In the genomic region with DNA sequence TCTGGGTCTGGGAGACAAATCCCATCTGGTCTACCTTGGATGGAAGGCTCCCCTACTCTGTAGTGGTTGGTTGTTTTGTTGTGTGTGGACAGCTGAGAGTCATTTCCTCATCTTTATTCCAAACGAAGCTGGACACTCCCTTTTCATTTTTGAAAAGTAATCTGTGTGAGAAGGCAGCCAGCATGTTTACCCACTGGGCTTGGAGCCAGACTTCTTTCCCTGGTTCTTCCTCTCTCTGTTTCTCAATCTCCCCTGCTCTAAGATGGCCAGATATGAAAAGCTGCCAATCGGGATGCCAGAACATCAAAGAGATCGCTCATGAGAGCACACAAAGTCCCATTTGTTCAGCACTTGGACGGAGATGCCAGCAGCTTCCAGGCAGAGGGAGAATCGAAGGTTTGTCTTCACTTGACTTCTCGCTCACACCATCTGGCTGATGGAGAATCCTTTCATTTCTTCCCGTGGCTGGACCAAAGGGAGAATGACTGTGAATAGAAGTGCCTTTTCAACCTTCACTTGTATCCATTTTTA, we compare ENCODE assay signal across 1 cellular context.
TF ChIP-seq lines count a peak whose summit lies in the region.

No MANE protein-coding gene starts in this region.

TF ChIP-seq in HepG2, 621 proteins besides CTCF, POLR2A, EP300 and RAD21 (continued from another document and continues in another):
- TF ChIP-seq KIAA2018 (CRISPR knock-in tag; IDR thresholded peaks at IDR 0.05; ENCODE audit: borderline replicate concordance) (no peak), SRSF1 (optimal IDR thresholded peaks at IDR 0.05; ENCODE audit: low read depth, low read length) (no peak), GRHL1 (CRISPR knock-in tag; conservative IDR thresholded peaks at IDR 0.05) (no peak), ZNF768 (CRISPR knock-in tag; IDR thresholded peaks at IDR 0.05) (no peak), ZNF274 (CRISPR knock-in tag; IDR thresholded peaks at IDR 0.05) (no peak; the same call in 1 of the 2 replicates), HNF4A (CRISPR knock-in tag; IDR thresholded peaks at IDR 0.05) (peak; percentile 87), ZNF329 (CRISPR knock-in tag; IDR thresholded peaks at IDR 0.05; ENCODE audit: low read depth) (no peak), ZNF556 (CRISPR knock-in tag; IDR thresholded peaks at IDR 0.05; ENCODE audit: borderline replicate concordance) (peak; percentile 69; the same call in 1 of the 2 replicates), RAD51 (IDR thresholded peaks at IDR 0.05; ENCODE audit: borderline replicate concordance) (no peak), NR2F6 (IDR thresholded peaks at IDR 0.05) (peak; percentile 50; the same call in 1 of the 2 replicates), NR2F6 (CRISPR knock-in tag; IDR thresholded peaks at IDR 0.05) (peak; percentile 73), RFX1 (IDR thresholded peaks at IDR 0.05) (no peak), ZNF619 (CRISPR knock-in tag; IDR thresholded peaks at IDR 0.05) (no peak), GATAD1 (CRISPR knock-in tag; IDR thresholded peaks at IDR 0.05) (peak; percentile 65), ZNF17 (CRISPR knock-in tag; IDR thresholded peaks at IDR 0.05) (no peak), PTBP1 (IDR thresholded peaks at IDR 0.05; ENCODE audit: low read depth, low read length, poor library complexity, severe bottlenecking) (no peak)
- TF ChIP-seq, protein P1, sequence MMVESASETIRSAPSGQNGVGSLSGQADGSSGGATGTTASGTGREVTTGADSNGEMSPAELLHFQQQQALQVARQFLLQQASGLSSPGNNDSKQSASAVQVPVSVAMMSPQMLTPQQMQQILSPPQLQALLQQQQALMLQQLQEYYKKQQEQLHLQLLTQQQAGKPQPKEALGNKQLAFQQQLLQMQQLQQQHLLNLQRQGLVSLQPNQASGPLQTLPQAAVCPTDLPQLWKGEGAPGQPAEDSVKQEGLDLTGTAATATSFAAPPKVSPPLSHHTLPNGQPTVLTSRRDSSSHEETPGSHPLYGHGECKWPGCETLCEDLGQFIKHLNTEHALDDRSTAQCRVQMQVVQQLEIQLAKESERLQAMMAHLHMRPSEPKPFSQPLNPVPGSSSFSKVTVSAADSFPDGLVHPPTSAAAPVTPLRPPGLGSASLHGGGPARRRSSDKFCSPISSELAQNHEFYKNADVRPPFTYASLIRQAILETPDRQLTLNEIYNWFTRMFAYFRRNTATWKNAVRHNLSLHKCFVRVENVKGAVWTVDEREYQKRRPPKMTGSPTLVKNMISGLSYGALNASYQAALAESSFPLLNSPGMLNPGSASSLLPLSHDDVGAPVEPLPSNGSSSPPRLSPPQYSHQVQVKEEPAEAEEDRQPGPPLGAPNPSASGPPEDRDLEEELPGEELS (CRISPR knock-in tag; IDR thresholded peaks at IDR 0.05), result peak; percentile 97
- TF ChIP-seq, protein P2, sequence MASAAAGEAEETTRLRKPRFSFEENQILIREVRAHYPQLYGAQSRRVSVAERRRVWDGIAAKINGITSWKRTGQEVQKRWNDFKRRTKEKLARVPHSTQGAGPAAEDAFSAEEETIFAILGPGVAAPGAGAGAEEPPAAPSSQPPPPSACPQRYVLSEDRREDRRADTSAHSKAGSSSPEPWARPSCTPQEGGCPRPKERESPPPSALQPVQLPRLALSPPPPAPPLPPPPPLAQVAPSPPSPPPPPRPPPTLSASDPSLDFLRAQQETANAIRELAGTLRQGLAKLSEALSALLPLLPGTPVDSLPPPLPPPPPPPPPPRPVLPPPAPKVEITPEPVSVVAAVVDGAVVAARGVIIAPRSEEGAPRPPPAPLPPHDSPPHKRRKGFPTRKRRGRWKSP (CRISPR knock-in tag; IDR thresholded peaks at IDR 0.05), result peak; percentile 61; the same call in 1 of the 2 replicates
- TF ChIP-seq, protein P3, sequence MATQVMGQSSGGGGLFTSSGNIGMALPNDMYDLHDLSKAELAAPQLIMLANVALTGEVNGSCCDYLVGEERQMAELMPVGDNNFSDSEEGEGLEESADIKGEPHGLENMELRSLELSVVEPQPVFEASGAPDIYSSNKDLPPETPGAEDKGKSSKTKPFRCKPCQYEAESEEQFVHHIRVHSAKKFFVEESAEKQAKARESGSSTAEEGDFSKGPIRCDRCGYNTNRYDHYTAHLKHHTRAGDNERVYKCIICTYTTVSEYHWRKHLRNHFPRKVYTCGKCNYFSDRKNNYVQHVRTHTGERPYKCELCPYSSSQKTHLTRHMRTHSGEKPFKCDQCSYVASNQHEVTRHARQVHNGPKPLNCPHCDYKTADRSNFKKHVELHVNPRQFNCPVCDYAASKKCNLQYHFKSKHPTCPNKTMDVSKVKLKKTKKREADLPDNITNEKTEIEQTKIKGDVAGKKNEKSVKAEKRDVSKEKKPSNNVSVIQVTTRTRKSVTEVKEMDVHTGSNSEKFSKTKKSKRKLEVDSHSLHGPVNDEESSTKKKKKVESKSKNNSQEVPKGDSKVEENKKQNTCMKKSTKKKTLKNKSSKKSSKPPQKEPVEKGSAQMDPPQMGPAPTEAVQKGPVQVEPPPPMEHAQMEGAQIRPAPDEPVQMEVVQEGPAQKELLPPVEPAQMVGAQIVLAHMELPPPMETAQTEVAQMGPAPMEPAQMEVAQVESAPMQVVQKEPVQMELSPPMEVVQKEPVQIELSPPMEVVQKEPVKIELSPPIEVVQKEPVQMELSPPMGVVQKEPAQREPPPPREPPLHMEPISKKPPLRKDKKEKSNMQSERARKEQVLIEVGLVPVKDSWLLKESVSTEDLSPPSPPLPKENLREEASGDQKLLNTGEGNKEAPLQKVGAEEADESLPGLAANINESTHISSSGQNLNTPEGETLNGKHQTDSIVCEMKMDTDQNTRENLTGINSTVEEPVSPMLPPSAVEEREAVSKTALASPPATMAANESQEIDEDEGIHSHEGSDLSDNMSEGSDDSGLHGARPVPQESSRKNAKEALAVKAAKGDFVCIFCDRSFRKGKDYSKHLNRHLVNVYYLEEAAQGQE (IDR thresholded peaks at IDR 0.05; ENCODE audit: borderline replicate concordance in 1 of 2, low read depth in 1 of 2, low read length in 2 of 2), result peak in 1 of 2 experiments; percentile 73; a peak in 2 of 4 replicates
- TF ChIP-seq, protein P4, sequence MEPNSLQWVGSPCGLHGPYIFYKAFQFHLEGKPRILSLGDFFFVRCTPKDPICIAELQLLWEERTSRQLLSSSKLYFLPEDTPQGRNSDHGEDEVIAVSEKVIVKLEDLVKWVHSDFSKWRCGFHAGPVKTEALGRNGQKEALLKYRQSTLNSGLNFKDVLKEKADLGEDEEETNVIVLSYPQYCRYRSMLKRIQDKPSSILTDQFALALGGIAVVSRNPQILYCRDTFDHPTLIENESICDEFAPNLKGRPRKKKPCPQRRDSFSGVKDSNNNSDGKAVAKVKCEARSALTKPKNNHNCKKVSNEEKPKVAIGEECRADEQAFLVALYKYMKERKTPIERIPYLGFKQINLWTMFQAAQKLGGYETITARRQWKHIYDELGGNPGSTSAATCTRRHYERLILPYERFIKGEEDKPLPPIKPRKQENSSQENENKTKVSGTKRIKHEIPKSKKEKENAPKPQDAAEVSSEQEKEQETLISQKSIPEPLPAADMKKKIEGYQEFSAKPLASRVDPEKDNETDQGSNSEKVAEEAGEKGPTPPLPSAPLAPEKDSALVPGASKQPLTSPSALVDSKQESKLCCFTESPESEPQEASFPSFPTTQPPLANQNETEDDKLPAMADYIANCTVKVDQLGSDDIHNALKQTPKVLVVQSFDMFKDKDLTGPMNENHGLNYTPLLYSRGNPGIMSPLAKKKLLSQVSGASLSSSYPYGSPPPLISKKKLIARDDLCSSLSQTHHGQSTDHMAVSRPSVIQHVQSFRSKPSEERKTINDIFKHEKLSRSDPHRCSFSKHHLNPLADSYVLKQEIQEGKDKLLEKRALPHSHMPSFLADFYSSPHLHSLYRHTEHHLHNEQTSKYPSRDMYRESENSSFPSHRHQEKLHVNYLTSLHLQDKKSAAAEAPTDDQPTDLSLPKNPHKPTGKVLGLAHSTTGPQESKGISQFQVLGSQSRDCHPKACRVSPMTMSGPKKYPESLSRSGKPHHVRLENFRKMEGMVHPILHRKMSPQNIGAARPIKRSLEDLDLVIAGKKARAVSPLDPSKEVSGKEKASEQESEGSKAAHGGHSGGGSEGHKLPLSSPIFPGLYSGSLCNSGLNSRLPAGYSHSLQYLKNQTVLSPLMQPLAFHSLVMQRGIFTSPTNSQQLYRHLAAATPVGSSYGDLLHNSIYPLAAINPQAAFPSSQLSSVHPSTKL (CRISPR knock-in tag; IDR thresholded peaks at IDR 0.05), result peak; percentile 100
- TF ChIP-seq, protein P5, sequence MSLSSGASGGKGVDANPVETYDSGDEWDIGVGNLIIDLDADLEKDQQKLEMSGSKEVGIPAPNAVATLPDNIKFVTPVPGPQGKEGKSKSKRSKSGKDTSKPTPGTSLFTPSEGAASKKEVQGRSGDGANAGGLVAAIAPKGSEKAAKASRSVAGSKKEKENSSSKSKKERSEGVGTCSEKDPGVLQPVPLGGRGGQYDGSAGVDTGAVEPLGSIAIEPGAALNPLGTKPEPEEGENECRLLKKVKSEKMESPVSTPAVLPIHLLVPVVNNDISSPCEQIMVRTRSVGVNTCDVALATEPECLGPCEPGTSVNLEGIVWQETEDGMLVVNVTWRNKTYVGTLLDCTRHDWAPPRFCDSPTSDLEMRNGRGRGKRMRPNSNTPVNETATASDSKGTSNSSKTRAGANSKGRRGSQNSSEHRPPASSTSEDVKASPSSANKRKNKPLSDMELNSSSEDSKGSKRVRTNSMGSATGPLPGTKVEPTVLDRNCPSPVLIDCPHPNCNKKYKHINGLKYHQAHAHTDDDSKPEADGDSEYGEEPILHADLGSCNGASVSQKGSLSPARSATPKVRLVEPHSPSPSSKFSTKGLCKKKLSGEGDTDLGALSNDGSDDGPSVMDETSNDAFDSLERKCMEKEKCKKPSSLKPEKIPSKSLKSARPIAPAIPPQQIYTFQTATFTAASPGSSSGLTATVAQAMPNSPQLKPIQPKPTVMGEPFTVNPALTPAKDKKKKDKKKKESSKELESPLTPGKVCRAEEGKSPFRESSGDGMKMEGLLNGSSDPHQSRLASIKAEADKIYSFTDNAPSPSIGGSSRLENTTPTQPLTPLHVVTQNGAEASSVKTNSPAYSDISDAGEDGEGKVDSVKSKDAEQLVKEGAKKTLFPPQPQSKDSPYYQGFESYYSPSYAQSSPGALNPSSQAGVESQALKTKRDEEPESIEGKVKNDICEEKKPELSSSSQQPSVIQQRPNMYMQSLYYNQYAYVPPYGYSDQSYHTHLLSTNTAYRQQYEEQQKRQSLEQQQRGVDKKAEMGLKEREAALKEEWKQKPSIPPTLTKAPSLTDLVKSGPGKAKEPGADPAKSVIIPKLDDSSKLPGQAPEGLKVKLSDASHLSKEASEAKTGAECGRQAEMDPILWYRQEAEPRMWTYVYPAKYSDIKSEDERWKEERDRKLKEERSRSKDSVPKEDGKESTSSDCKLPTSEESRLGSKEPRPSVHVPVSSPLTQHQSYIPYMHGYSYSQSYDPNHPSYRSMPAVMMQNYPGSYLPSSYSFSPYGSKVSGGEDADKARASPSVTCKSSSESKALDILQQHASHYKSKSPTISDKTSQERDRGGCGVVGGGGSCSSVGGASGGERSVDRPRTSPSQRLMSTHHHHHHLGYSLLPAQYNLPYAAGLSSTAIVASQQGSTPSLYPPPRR (CRISPR knock-in tag; IDR thresholded peaks at IDR 0.05; ENCODE audit: borderline replicate concordance), result peak; percentile 94
